Comparison of ENCODE assay signal across 8 cellular contexts in genomic region chr3:119498188-119498987, GRCh38. TPM values are rescaled to one million over a fixed set of nuclear protein-coding genes. Genes with fewer than 3 reads are reported as not detected.
DNase-seq lines count a peak whose midpoint lies in the region; ATAC-seq and TF ChIP-seq lines count a peak whose summit lies in the region.

Gene TIMMDC1 (plus strand): TSS chr3:119498547. CDS start chr3:119498734, 187 bp downstream.

- H3K27ac ChIP-seq in cardiac muscle cell (peak within 1 kb of the TSS; percentile 99), parathyroid adenoma (peak within 1 kb of the TSS; percentile 80), tibial nerve (peak within 1 kb of the TSS; percentile 75 to 97 (median 94))

- H3K27me3 ChIP-seq in adipocyte (replicated peaks; ENCODE audit: control insufficient read depth, insufficient read depth, low read length) = no peaks in the 10 kb centered on the region
- no peaks in the 10 kb centered on the region for H3K27me3 ChIP-seq in cardiac muscle cell
- H3K27me3 ChIP-seq in parathyroid adenoma (ENCODE audit: control insufficient read depth, insufficient read depth, low read length) = no peaks in the 10 kb centered on the region
- H3K27me3 ChIP-seq in tibial nerve = no peaks in the 10 kb centered on the region

- H2AFZ ChIP-seq in parathyroid adenoma = peak within 1 kb of the TSS; percentile 71

- H3K36me3 ChIP-seq in adipocyte (ENCODE audit: control insufficient read depth, insufficient read depth, low read length, severe bottlenecking) (peaks cover 4% of the 10 kb centered on the region), cardiac muscle cell (peaks cover 5% of the 10 kb centered on the region), parathyroid adenoma (ENCODE audit: control insufficient read depth, insufficient read depth, low read length) (no peaks in the 10 kb centered on the region), tibial nerve (peaks cover 0 to 11% (median 0%) of the 10 kb centered on the region in 3 donors)

- WGBS in tibial nerve, 2 donors = 1 to 2% methylated on average over 38 to 57 of the region's 57 CpGs

- peak; percentile 59 to 77 for TF ChIP-seq POLR2A in tibial nerve (IDR thresholded peaks at IDR 0.05)

- peak; percentile 99 for DNase-seq in NCI-H1436 (lab: John Stamatoyannopoulos, UW)
- peak; percentile 97 for DNase-seq in T follicular helper cell (ENCODE audit: low read depth)
- DNase-seq in adipocyte (ENCODE audit: low read depth) = peak; percentile 99
- DNase-seq in cardiac muscle cell (ENCODE audit: low read depth in 1 of 2, low spot score in 1 of 2) = peak; percentile 97 to 98
- DNase-seq in tibial nerve (ENCODE audit: low spot score in 2 of 2) = peak; percentile 92 to 94

- peak within 1 kb of the TSS; percentile 75 for H3K4me2 ChIP-seq in parathyroid adenoma (ENCODE audit: low read length)

- H3K9me3 ChIP-seq in adipocyte (ENCODE audit: control insufficient read depth, low read length) = no peaks in the 10 kb centered on the region
- no peaks in the 10 kb centered on the region for H3K9me3 ChIP-seq in cardiac muscle cell (ENCODE audit: low read depth)
- no peaks in the 10 kb centered on the region for H3K9me3 ChIP-seq in parathyroid adenoma (ENCODE audit: control insufficient read depth, low read length)
- H3K9me3 ChIP-seq in tibial nerve = no peaks in the 10 kb centered on the region

- peaks cover 28% of the 10 kb centered on the region for H3K4me1 ChIP-seq in adipocyte (ENCODE audit: control insufficient read depth, insufficient read depth, low read length)
- peaks cover 24% of the 10 kb centered on the region for H3K4me1 ChIP-seq in cardiac muscle cell (ENCODE audit: low read depth)
- H3K4me1 ChIP-seq in parathyroid adenoma = peaks cover 9% of the 10 kb centered on the region
- peaks cover 0 to 41% (median 22%) of the 10 kb centered on the region in 4 donors for H3K4me1 ChIP-seq in tibial nerve

- peaks cover 9% of the 10 kb centered on the region for H3K79me2 ChIP-seq in parathyroid adenoma

- peak within 1 kb of the TSS; percentile 96 for H3K9ac ChIP-seq in adipocyte (ENCODE audit: low read length)
- peak within 1 kb of the TSS; percentile 34 for H3K9ac ChIP-seq in parathyroid adenoma

- peak; percentile 99 for ATAC-seq in HG02798 (IDR thresholded peaks at IDR 0.05; ENCODE audit: poor library complexity, unreplicated experiment)

- H3K4me3 ChIP-seq in GM12875 (ENCODE audit: low read depth, low read length) (peak within 1 kb of the TSS; percentile 99), adipocyte (ENCODE audit: low read length) (peak within 1 kb of the TSS; percentile 93), cardiac muscle cell (peak within 1 kb of the TSS; percentile 98), parathyroid adenoma (ENCODE audit: low read depth, low read length) (peak within 1 kb of the TSS; percentile 98), tibial nerve (peak within 1 kb of the TSS; percentile 78 to 92 (median 83))

- TF ChIP-seq EP300 in tibial nerve (IDR thresholded peaks at IDR 0.05) = peak; percentile 93 to 94

- TF ChIP-seq CTCF in GM12875 (IDR thresholded peaks at IDR 0.05; ENCODE audit: borderline replicate concordance, insufficient read depth, low read depth, low read length) (no peak), cardiac muscle cell (IDR thresholded peaks at IDR 0.05; ENCODE audit: low read depth, low read length) (no peak), parathyroid adenoma (IDR thresholded peaks at IDR 0.05) (no peak), tibial nerve (IDR thresholded peaks at IDR 0.05) (peak in 1 of 5 experiments; percentile 22)

RNA-seq across cellular contexts. Expression of gene TIMMDC1, which starts in this region (rescaled TPM):
- total RNA-seq in cardiac muscle cell (106 and 110 TPM in 2 replicates), tibial nerve (100 to 1,000 TPM in 1 of 4 donors, 10 to 100 TPM in 3; 57.9 to 104 (median 75.7) TPM)
- polyA plus RNA-seq in cardiac muscle cell = 256 and 308 TPM in 2 replicates

Comparison
In these comparisons a context has a peak if more than half of its experiments do, and no peak if none do; other contexts are left out.
1. Peak in every context shown above with its lines: DNase-seq, ATAC-seq, H3K4me3 ChIP-seq and H3K27ac ChIP-seq.